ENCODE assay signal across 8 cellular contexts in genomic region chr19:36139473-36140288, GRCh38. TPM values are rescaled to one million over a fixed set of nuclear protein-coding genes. Genes with fewer than 3 reads are reported as not detected.
DNase-seq lines count a peak whose midpoint lies in the region; ATAC-seq and TF ChIP-seq lines count a peak whose summit lies in the region.

CAPNS1 (plus strand) TSS chr19:36140066; CDS start chr19:36141012, 946 bp downstream.

- peak within 1 kb of the TSS; percentile 97 for H3K4me3 Mint-ChIP-seq in chondrocyte (ENCODE audit: unreplicated experiment)

- peak within 1 kb of the TSS; percentile 95 for H3K27ac ChIP-seq in layer of hippocampus (ENCODE audit: low read depth, low read length)

- H3K27ac Mint-ChIP-seq in chondrocyte (ENCODE audit: unreplicated experiment) = peak within 1 kb of the TSS; percentile 98

- ATAC-seq in GM19043 (IDR thresholded peaks at IDR 0.05; ENCODE audit: low read depth, unreplicated experiment) (peak; percentile 78), HG03378 (IDR thresholded peaks at IDR 0.05; ENCODE audit: unreplicated experiment) (peak; percentile 77)

- peaks cover 26% of the 10 kb centered on the region for H3K4me1 Mint-ChIP-seq in chondrocyte (ENCODE audit: low read depth)

- no peaks in the 10 kb centered on the region for H3K27me3 Mint-ChIP-seq in chondrocyte (ENCODE audit: low read depth)

- TF ChIP-seq CTCF in chondrocyte (IDR thresholded peaks at IDR 0.05) = peak; percentile 50

- no peaks in the 10 kb centered on the region for H3K27me3 ChIP-seq in layer of hippocampus (ENCODE audit: control insufficient read depth, insufficient read depth, low read length)

- H3K9me3 Mint-ChIP-seq in chondrocyte (ENCODE audit: low read depth) = no peaks in the 10 kb centered on the region

- DNase-seq in Ammon's horn (ENCODE audit: low spot score) (peak; percentile 98), NCI-H460 (ENCODE audit: extremely low read depth, low read depth) (peak; percentile 97), chondrocyte (ENCODE audit: low spot score) (peak; percentile 99)
- peak; percentile 86 for DNase-seq in activated CD4-positive, alpha-beta T cell treated with anti-CD3 and anti-CD28 coated beads for 1 hour
- DNase-seq in stimulated activated CD4-positive, alpha-beta T cell treated with anti-CD3 and anti-CD28 coated beads, Interleukin-1b, Interleukin-23, amount 100 ng/mL, for 4 hours (ENCODE audit: low read depth in 2 of 2) = peak; percentile 79 to 89

- H3K36me3 Mint-ChIP-seq in chondrocyte (ENCODE audit: low read depth) = peaks cover 15% of the 10 kb centered on the region

RNA-seq across cellular contexts. Expression of gene CAPNS1, which starts in this region (rescaled TPM):
- 417 and 452 TPM in 2 replicates for total RNA-seq in NCI-H460 (2014; rRNA removed; shearing (Covaris generic))
- polyA plus RNA-seq in NCI-H460 (2014; cell fraction: nucleus; rRNA removed) = 282 and 465 TPM in 2 replicates
- 509 to 762 TPM (median 724 TPM) in 3 replicates for total RNA-seq in chondrocyte

Comparison
In these comparisons a context has a peak if more than half of its experiments do, and no peak if none do; other contexts are left out.
1. Peak in every context shown above with its lines: DNase-seq, ATAC-seq and H3K27ac ChIP-seq.